In the genomic region with DNA sequence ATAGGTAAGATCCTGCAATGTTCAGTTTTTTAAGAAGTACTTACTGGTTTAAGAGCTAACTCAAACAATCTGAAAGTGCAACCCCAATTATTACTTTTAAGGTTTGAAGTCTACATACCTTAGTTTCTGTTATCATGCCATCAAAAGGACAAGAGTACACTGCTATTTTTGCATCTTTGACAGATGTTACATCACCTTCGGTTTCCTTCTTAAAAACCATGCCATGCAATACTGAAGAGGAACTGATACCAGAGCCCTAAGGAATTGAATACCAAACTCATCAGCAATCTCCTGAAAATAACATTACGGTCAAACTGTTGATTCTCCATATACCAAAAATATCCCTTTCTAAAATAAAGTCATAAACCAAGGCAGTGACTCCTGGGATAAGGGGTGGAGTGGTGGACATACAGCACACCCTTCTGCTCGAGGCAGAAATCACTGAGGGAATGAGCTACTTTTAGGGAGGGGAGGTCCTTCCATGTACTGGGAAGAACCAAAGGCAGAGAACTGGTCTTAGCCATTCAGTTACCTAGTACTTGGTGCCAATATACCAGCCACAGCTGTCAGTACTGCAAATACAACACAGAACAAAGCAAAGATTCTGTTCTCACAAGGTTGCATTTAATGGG, we compare ENCODE assay signal across 1 cellular context.
TF ChIP-seq lines count a peak whose summit lies in the region.

No MANE protein-coding gene starts in this region.

TF ChIP-seq in GM12878, 131 proteins besides CTCF, POLR2A, EP300 and RAD21 (continues in another document):
- peak; percentile 96 for TF ChIP-seq SPI1 (IDR thresholded peaks at IDR 0.05; ENCODE audit: borderline replicate concordance, insufficient read depth, low read depth, low read length)
- TF ChIP-seq PML (IDR thresholded peaks at IDR 0.05; ENCODE audit: low read length) = peak; percentile 56; the same call in 1 of the 2 replicates
- TF ChIP-seq MEF2A (IDR thresholded peaks at IDR 0.05; ENCODE audit: insufficient read depth, low read depth, low read length) = peak; percentile 91
- TF ChIP-seq NBN (IDR thresholded peaks at IDR 0.05) = 0 out of 2 replicates have a peak, but pooled peaks have one; percentile 45
- TF ChIP-seq IKZF1 (conservative IDR thresholded peaks at IDR 0.05) = peak; percentile 94
- TF ChIP-seq, protein P1, sequence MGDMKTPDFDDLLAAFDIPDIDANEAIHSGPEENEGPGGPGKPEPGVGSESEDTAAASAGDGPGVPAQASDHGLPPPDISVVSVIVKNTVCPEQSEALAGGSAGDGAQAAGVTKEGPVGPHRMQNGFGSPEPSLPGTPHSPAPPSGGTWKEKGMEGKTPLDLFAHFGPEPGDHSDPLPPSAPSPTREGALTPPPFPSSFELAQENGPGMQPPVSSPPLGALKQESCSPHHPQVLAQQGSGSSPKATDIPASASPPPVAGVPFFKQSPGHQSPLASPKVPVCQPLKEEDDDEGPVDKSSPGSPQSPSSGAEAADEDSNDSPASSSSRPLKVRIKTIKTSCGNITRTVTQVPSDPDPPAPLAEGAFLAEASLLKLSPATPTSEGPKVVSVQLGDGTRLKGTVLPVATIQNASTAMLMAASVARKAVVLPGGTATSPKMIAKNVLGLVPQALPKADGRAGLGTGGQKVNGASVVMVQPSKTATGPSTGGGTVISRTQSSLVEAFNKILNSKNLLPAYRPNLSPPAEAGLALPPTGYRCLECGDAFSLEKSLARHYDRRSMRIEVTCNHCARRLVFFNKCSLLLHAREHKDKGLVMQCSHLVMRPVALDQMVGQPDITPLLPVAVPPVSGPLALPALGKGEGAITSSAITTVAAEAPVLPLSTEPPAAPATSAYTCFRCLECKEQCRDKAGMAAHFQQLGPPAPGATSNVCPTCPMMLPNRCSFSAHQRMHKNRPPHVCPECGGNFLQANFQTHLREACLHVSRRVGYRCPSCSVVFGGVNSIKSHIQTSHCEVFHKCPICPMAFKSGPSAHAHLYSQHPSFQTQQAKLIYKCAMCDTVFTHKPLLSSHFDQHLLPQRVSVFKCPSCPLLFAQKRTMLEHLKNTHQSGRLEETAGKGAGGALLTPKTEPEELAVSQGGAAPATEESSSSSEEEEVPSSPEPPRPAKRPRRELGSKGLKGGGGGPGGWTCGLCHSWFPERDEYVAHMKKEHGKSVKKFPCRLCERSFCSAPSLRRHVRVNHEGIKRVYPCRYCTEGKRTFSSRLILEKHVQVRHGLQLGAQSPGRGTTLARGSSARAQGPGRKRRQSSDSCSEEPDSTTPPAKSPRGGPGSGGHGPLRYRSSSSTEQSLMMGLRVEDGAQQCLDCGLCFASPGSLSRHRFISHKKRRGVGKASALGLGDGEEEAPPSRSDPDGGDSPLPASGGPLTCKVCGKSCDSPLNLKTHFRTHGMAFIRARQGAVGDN (IDR thresholded peaks at IDR 0.05) = peak; percentile 44; the same call in 1 of the 2 replicates
- peak; percentile 90 for TF ChIP-seq NFIC (IDR thresholded peaks at IDR 0.05; ENCODE audit: low read depth, low read length)
- peak; percentile 69; the same call in 1 of the 2 replicates for TF ChIP-seq MXI1 (IDR thresholded peaks at IDR 0.05; ENCODE audit: low read depth, low read length)
- TF ChIP-seq DPF2 (IDR thresholded peaks at IDR 0.05) = peak; percentile 79
- TF ChIP-seq IKZF2 (IDR thresholded peaks at IDR 0.05) = peak; percentile 97 to 98
- TF ChIP-seq SUPT20H (IDR thresholded peaks at IDR 0.05; ENCODE audit: borderline replicate concordance, control insufficient read depth, low read depth, low read length) = no peak
- no peak for TF ChIP-seq MYC (IDR thresholded peaks at IDR 0.05; ENCODE audit: insufficient read depth, insufficient read length, insufficient replicate concordance, low read length, severe bottlenecking)
- TF ChIP-seq, protein P2, sequence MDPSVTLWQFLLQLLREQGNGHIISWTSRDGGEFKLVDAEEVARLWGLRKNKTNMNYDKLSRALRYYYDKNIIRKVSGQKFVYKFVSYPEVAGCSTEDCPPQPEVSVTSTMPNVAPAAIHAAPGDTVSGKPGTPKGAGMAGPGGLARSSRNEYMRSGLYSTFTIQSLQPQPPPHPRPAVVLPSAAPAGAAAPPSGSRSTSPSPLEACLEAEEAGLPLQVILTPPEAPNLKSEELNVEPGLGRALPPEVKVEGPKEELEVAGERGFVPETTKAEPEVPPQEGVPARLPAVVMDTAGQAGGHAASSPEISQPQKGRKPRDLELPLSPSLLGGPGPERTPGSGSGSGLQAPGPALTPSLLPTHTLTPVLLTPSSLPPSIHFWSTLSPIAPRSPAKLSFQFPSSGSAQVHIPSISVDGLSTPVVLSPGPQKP (IDR thresholded peaks at IDR 0.05; ENCODE audit: low read depth, low read length) = no peak
- peak; percentile 80 for TF ChIP-seq RUNX3 (IDR thresholded peaks at IDR 0.05; ENCODE audit: low read length)
- TF ChIP-seq, protein P3, sequence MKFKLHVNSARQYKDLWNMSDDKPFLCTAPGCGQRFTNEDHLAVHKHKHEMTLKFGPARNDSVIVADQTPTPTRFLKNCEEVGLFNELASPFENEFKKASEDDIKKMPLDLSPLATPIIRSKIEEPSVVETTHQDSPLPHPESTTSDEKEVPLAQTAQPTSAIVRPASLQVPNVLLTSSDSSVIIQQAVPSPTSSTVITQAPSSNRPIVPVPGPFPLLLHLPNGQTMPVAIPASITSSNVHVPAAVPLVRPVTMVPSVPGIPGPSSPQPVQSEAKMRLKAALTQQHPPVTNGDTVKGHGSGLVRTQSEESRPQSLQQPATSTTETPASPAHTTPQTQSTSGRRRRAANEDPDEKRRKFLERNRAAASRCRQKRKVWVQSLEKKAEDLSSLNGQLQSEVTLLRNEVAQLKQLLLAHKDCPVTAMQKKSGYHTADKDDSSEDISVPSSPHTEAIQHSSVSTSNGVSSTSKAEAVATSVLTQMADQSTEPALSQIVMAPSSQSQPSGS (IDR thresholded peaks at IDR 0.05; ENCODE audit: low read length) = peak; percentile 90
- peak; percentile 84 for TF ChIP-seq IRF4 (IDR thresholded peaks at IDR 0.05; ENCODE audit: low read depth, low read length)
- TF ChIP-seq CREM (IDR thresholded peaks at IDR 0.05; ENCODE audit: low read depth) = peak; percentile 73; the same call in 1 of the 2 replicates
- TF ChIP-seq FOXM1 (IDR thresholded peaks at IDR 0.05; ENCODE audit: low read depth, low read length) = peak; percentile 86; the same call in 1 of the 2 replicates
- TF ChIP-seq, protein P4, sequence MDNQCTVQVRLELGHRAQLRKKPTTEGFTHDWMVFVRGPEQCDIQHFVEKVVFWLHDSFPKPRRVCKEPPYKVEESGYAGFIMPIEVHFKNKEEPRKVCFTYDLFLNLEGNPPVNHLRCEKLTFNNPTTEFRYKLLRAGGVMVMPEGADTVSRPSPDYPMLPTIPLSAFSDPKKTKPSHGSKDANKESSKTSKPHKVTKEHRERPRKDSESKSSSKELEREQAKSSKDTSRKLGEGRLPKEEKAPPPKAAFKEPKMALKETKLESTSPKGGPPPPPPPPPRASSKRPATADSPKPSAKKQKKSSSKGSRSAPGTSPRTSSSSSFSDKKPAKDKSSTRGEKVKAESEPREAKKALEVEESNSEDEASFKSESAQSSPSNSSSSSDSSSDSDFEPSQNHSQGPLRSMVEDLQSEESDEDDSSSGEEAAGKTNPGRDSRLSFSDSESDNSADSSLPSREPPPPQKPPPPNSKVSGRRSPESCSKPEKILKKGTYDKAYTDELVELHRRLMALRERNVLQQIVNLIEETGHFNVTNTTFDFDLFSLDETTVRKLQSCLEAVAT (IDR thresholded peaks at IDR 0.05) = peak; percentile 66
- peak; percentile 90 for TF ChIP-seq EED (IDR thresholded peaks at IDR 0.05; ENCODE audit: low read depth)
- TF ChIP-seq CHD4 (IDR thresholded peaks at IDR 0.05) = peak; percentile 69; the same call in 1 of the 2 replicates
- TF ChIP-seq GATAD2B (conservative IDR thresholded peaks at IDR 0.05; ENCODE audit: low read depth) = peak; percentile 48; the same call in 1 of the 2 replicates
- TF ChIP-seq JUNB (IDR thresholded peaks at IDR 0.05) = peak; percentile 79
- TF ChIP-seq, protein P5, sequence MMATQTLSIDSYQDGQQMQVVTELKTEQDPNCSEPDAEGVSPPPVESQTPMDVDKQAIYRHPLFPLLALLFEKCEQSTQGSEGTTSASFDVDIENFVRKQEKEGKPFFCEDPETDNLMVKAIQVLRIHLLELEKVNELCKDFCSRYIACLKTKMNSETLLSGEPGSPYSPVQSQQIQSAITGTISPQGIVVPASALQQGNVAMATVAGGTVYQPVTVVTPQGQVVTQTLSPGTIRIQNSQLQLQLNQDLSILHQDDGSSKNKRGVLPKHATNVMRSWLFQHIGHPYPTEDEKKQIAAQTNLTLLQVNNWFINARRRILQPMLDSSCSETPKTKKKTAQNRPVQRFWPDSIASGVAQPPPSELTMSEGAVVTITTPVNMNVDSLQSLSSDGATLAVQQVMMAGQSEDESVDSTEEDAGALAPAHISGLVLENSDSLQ (IDR thresholded peaks at IDR 0.05) = peak; percentile 51; the same call in 1 of the 2 replicates
- TF ChIP-seq ZBED1 (IDR thresholded peaks at IDR 0.05; ENCODE audit: borderline replicate concordance) = peak; percentile 47; the same call in 1 of the 2 replicates
- peak; percentile 24; the same call in 1 of the 2 replicates for TF ChIP-seq GABPA (IDR thresholded peaks at IDR 0.05; ENCODE audit: low read depth)
- no peak for TF ChIP-seq ZNF274 (IDR thresholded peaks at IDR 0.05; ENCODE audit: insufficient read depth, insufficient read length)
- TF ChIP-seq ZNF217 (IDR thresholded peaks at IDR 0.05) = 0 out of 2 replicates have a peak, but pooled peaks have one; percentile 33
- no peak for TF ChIP-seq RB1 (IDR thresholded peaks at IDR 0.05; ENCODE audit: borderline replicate concordance)
- TF ChIP-seq, protein P6, sequence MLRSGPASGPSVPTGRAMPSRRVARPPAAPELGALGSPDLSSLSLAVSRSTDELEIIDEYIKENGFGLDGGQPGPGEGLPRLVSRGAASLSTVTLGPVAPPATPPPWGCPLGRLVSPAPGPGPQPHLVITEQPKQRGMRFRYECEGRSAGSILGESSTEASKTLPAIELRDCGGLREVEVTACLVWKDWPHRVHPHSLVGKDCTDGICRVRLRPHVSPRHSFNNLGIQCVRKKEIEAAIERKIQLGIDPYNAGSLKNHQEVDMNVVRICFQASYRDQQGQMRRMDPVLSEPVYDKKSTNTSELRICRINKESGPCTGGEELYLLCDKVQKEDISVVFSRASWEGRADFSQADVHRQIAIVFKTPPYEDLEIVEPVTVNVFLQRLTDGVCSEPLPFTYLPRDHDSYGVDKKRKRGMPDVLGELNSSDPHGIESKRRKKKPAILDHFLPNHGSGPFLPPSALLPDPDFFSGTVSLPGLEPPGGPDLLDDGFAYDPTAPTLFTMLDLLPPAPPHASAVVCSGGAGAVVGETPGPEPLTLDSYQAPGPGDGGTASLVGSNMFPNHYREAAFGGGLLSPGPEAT (IDR thresholded peaks at IDR 0.05; ENCODE audit: low read depth) = peak; percentile 84
- 0 out of 2 replicates have a peak, but pooled peaks have one; percentile 59 for TF ChIP-seq CREB1 (IDR thresholded peaks at IDR 0.05; ENCODE audit: low read depth)
- TF ChIP-seq MTA2 (IDR thresholded peaks at IDR 0.05; ENCODE audit: low read depth) = peak; percentile 79
- TF ChIP-seq, protein P7, sequence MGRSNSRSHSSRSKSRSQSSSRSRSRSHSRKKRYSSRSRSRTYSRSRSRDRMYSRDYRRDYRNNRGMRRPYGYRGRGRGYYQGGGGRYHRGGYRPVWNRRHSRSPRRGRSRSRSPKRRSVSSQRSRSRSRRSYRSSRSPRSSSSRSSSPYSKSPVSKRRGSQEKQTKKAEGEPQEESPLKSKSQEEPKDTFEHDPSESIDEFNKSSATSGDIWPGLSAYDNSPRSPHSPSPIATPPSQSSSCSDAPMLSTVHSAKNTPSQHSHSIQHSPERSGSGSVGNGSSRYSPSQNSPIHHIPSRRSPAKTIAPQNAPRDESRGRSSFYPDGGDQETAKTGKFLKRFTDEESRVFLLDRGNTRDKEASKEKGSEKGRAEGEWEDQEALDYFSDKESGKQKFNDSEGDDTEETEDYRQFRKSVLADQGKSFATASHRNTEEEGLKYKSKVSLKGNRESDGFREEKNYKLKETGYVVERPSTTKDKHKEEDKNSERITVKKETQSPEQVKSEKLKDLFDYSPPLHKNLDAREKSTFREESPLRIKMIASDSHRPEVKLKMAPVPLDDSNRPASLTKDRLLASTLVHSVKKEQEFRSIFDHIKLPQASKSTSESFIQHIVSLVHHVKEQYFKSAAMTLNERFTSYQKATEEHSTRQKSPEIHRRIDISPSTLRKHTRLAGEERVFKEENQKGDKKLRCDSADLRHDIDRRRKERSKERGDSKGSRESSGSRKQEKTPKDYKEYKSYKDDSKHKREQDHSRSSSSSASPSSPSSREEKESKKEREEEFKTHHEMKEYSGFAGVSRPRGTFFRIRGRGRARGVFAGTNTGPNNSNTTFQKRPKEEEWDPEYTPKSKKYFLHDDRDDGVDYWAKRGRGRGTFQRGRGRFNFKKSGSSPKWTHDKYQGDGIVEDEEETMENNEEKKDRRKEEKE (IDR thresholded peaks at IDR 0.05) = no peak
- TF ChIP-seq BMI1 (IDR thresholded peaks at IDR 0.05; ENCODE audit: borderline replicate concordance) = 0 out of 2 replicates have a peak, but pooled peaks have one; percentile 13
- TF ChIP-seq, protein P8, sequence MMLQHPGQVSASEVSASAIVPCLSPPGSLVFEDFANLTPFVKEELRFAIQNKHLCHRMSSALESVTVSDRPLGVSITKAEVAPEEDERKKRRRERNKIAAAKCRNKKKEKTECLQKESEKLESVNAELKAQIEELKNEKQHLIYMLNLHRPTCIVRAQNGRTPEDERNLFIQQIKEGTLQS (IDR thresholded peaks at IDR 0.05; ENCODE audit: borderline replicate concordance, extremely low read depth, low read depth, low read length) = no peak
- no peak for TF ChIP-seq NFYA (IDR thresholded peaks at IDR 0.05; ENCODE audit: borderline replicate concordance, low read depth, low read length)
- TF ChIP-seq MEF2B (IDR thresholded peaks at IDR 0.05; ENCODE audit: partially characterized antibody, poor library complexity, severe bottlenecking) = peak; percentile 93
- peak; percentile 55; the same call in 1 of the 2 replicates for TF ChIP-seq BCL11A (IDR thresholded peaks at IDR 0.05; ENCODE audit: low read depth, low read length)
- peak; percentile 95 for TF ChIP-seq ATF7 (IDR thresholded peaks at IDR 0.05; ENCODE audit: low read depth)
- TF ChIP-seq, protein P9, sequence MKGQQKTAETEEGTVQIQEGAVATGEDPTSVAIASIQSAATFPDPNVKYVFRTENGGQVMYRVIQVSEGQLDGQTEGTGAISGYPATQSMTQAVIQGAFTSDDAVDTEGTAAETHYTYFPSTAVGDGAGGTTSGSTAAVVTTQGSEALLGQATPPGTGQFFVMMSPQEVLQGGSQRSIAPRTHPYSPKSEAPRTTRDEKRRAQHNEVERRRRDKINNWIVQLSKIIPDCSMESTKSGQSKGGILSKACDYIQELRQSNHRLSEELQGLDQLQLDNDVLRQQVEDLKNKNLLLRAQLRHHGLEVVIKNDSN (IDR thresholded peaks at IDR 0.05; ENCODE audit: borderline replicate concordance, extremely low read length, insufficient read depth, low read depth, low read length) = no peak
